In the genomic region with DNA sequence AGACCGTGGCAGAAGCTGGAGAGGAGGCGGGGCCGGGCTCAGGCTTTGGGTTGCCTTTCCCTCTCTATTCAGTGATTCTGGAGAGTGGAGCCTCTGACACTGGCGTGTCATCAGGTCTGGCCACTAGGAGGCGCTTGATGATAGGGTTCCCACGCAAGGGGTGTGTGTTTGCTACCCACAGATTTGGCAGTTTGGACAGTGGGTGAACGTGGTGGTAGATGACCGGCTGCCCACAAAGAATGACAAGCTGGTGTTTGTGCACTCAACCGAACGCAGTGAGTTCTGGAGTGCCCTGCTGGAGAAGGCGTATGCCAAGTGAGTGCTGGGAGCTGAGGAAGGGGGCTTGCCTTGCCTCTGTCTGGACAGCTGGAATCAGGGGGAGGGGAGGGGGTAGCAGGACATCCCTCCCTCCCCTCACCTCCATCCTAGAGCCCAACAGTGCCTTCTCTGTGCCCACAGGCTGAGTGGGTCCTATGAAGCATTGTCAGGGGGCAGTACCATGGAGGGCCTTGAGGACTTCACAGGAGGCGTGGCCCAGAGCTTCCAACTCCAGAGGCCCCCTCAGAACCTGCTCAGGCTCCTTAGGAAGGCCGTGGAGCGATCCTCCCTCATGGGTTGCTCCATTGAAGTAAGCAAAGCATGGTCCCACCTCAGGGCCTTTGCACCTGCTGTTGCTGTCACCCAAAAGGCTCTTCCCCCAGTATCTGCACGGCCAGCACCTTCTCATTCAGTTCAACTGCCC, we compare ENCODE assay signal across 9 cellular contexts. TPM values are rescaled to one million over a fixed set of nuclear protein-coding genes. Genes with fewer than 3 reads are reported as not detected.
DNase-seq lines count a peak whose midpoint lies in the region; FAIRE-seq and TF ChIP-seq lines count a peak whose summit lies in the region.
"Had no signal": no experiment of that assay in that cellular context is flagged by ENCODE, and none has a peak within 500 bp of the region (broad histone marks: within the 10 kb centered on the region; RNA-seq: fewer than 3 reads in every experiment).

No MANE protein-coding gene starts in this region.

- peak; percentile 73 for FAIRE-seq in GM19239 (lab: Jason Lieb, UNC)
- FAIRE-seq: TTC549 had no signal

- intact Hi-C loops in esophagus squamous epithelium (cut with DNase I), result loop anchor here (5.0 kb wide), 2 partner anchors 64 to 84 kb away; a partner anchor contains a TSS

- H3K9ac ChIP-seq in neural cell (ENCODE audit: low read length), result no peak overlapping the region

- H3K4me3 ChIP-seq in esophagus squamous epithelium (no peak overlapping the region), neural cell (ENCODE audit: low read length) (no peak overlapping the region)

- no peaks in the 10 kb centered on the region for H3K79me2 ChIP-seq in neural cell (replicated peaks; ENCODE audit: insufficient read depth, low read length)

- WGBS in esophagus squamous epithelium, 2 donors, result 18 to 19% methylated on average over 9 to 14 of the region's 15 CpGs

- no peak for TF ChIP-seq EP300 in neural cell (conservative IDR thresholded peaks at IDR 0.05; ENCODE audit: poor library complexity, severe bottlenecking)

- H3K9me2 ChIP-seq in neural cell (ENCODE audit: insufficient read depth, low read length), result no peaks in the 10 kb centered on the region

- TF ChIP-seq POLR2A in esophagus squamous epithelium (IDR thresholded peaks at IDR 0.05), result no peak

- H3K9me3 ChIP-seq in esophagus squamous epithelium (no peaks in the 10 kb centered on the region), neural cell (ENCODE audit: low read length) (no peaks in the 10 kb centered on the region)

- TF ChIP-seq CTCF in esophagus squamous epithelium (IDR thresholded peaks at IDR 0.05) (peak; percentile 81 to 94 (median 88)), neural cell (IDR thresholded peaks at IDR 0.05; ENCODE audit: poor library complexity, severe bottlenecking) (peak; percentile 85)

- TF ChIP-seq RAD21 in neural cell (conservative IDR thresholded peaks at IDR 0.05), result peak; percentile 85

- no peaks in the 10 kb centered on the region for H4K20me1 ChIP-seq in neural cell (ENCODE audit: insufficient read depth)

- H3K36me3 ChIP-seq in esophagus squamous epithelium (no peaks in the 10 kb centered on the region), neural cell (ENCODE audit: insufficient read depth, low read length) (no peaks in the 10 kb centered on the region)

- H3K4me2 ChIP-seq in neural cell (ENCODE audit: low read length), result no peak overlapping the region

- DNase-seq in C1 segment of cervical spinal cord (lab: John Stamatoyannopoulos, UW) (peak in 12 of 14 donors; percentile 13 to 71 (median 60)), GM19239 (ENCODE audit: insufficient read length, low spot score) (peak; percentile 93), HT1080 (ENCODE audit: low read depth) (peak; percentile 69), OCI-M2 (lab: John Stamatoyannopoulos, UW; ENCODE audit: unreplicated experiment) (peak; percentile 59), activated T-cell treated with anti-CD3 and anti-CD28 coated beads for 24 hours (ENCODE audit: low read depth) (peak; percentile 72), esophagus squamous epithelium (lab: John Stamatoyannopoulos, UW) (peak; percentile 13)
- peak; percentile 65 for DNase-seq in stimulated activated naive CD4-positive, alpha-beta T cell treated with Interleukin-2 at 50 U/mL for 16 hours (lab: John Stamatoyannopoulos, UW)

- H3K27me3 ChIP-seq in esophagus squamous epithelium (peaks cover 0 to 8% (median 0%) of the 10 kb centered on the region in 4 donors), neural cell (ENCODE audit: insufficient read depth, low read depth, low read length) (no peaks in the 10 kb centered on the region)

- no peaks in the 10 kb centered on the region for H3F3A ChIP-seq in neural cell (ENCODE audit: insufficient read depth, low read length, poor library complexity, severe bottlenecking)

- H2AFZ ChIP-seq in neural cell (ENCODE audit: low read depth, low read length), result no peak overlapping the region

- no peak overlapping the region for H3K27ac ChIP-seq in esophagus squamous epithelium
- H3K27ac ChIP-seq in neural cell (ENCODE audit: low read length), result no peak overlapping the region

- H3K4me1 ChIP-seq in esophagus squamous epithelium, result peaks cover 0 to 37% (median 12%) of the 10 kb centered on the region in 3 donors

TF ChIP-seq in neural cell, 6 proteins besides CTCF, POLR2A, EP300 and RAD21:
- TF ChIP-seq, protein P1, sequence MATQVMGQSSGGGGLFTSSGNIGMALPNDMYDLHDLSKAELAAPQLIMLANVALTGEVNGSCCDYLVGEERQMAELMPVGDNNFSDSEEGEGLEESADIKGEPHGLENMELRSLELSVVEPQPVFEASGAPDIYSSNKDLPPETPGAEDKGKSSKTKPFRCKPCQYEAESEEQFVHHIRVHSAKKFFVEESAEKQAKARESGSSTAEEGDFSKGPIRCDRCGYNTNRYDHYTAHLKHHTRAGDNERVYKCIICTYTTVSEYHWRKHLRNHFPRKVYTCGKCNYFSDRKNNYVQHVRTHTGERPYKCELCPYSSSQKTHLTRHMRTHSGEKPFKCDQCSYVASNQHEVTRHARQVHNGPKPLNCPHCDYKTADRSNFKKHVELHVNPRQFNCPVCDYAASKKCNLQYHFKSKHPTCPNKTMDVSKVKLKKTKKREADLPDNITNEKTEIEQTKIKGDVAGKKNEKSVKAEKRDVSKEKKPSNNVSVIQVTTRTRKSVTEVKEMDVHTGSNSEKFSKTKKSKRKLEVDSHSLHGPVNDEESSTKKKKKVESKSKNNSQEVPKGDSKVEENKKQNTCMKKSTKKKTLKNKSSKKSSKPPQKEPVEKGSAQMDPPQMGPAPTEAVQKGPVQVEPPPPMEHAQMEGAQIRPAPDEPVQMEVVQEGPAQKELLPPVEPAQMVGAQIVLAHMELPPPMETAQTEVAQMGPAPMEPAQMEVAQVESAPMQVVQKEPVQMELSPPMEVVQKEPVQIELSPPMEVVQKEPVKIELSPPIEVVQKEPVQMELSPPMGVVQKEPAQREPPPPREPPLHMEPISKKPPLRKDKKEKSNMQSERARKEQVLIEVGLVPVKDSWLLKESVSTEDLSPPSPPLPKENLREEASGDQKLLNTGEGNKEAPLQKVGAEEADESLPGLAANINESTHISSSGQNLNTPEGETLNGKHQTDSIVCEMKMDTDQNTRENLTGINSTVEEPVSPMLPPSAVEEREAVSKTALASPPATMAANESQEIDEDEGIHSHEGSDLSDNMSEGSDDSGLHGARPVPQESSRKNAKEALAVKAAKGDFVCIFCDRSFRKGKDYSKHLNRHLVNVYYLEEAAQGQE (IDR thresholded peaks at IDR 0.05; ENCODE audit: borderline replicate concordance), result no peak
- TF ChIP-seq SMC3 (conservative IDR thresholded peaks at IDR 0.05; ENCODE audit: poor library complexity) (peak; percentile 87), MXI1 (conservative IDR thresholded peaks at IDR 0.05; ENCODE audit: poor library complexity, severe bottlenecking) (no peak), POLR2AphosphoS5 (IDR thresholded peaks at IDR 0.05) (no peak), EZH2 (IDR thresholded peaks at IDR 0.05; ENCODE audit: borderline replicate concordance, insufficient read depth, low read length, poor library complexity, severe bottlenecking) (no peak), TAF1 (IDR thresholded peaks at IDR 0.05; ENCODE audit: low read depth) (no peak)
TF ChIP-seq in neural cell: peak in this region for 1.

RNA-seq across cellular contexts. Expression of a gene that starts 14.3 kb away (rescaled TPM):
- total RNA-seq in HT1080 (2014; rRNA removed; shearing (Covaris generic)), result not detected in 2 replicates
- polyA plus RNA-seq in HT1080 (2015; cell fraction: cytosol; rRNA removed), result 0.18 and 0.19 TPM in 2 replicates
- 0.18 TPM in 2 replicates for polyA plus RNA-seq in HT1080 (2015; cell fraction: nucleus; rRNA removed)
- under 1 TPM in 2 of 4 donors, not detected in 2; 0.57 to 1.00 TPM for total RNA-seq in esophagus squamous epithelium
- polyA plus RNA-seq in neural cell, result not detected in 2 replicates
- polyA minus RNA-seq in neural cell, result not detected in 2 replicates

RNA-seq across cellular contexts. Expression of a gene that starts 43.8 kb away (rescaled TPM):
- total RNA-seq in HT1080 (2014; rRNA removed; shearing (Covaris generic)), result not detected in 2 replicates
- not detected in 2 replicates for polyA plus RNA-seq in HT1080 (2015; cell fraction: cytosol; rRNA removed)
- not detected in 2 replicates for polyA plus RNA-seq in HT1080 (2015; cell fraction: nucleus; rRNA removed)
- total RNA-seq in esophagus squamous epithelium, result not detected
- polyA plus RNA-seq in neural cell, result not detected in 2 replicates
- polyA minus RNA-seq in neural cell, result not detected in 2 replicates

RNA-seq across cellular contexts. Expression of a gene that starts 45.6 kb away (rescaled TPM):
- total RNA-seq in HT1080 (2014; rRNA removed; shearing (Covaris generic)), result 14.1 and 19.1 TPM in 2 replicates
- polyA plus RNA-seq in HT1080 (2015; cell fraction: cytosol; rRNA removed), result 33.5 and 41.6 TPM in 2 replicates
- polyA plus RNA-seq in HT1080 (2015; cell fraction: nucleus; rRNA removed), result 56.8 and 61.1 TPM in 2 replicates
- total RNA-seq in esophagus squamous epithelium, result 10 to 100 TPM; 27.8 to 56.3 (median 45.5) TPM
- 49.9 and 67.5 TPM in 2 replicates for polyA plus RNA-seq in neural cell
- polyA minus RNA-seq in neural cell, result 49.8 and 57.9 TPM in 2 replicates

RNA-seq across cellular contexts. Expression of a gene that starts 45.7 kb away (rescaled TPM):
- total RNA-seq in HT1080 (2014; rRNA removed; shearing (Covaris generic)), result 98.1 and 172 TPM in 2 replicates
- 85.1 and 111 TPM in 2 replicates for polyA plus RNA-seq in HT1080 (2015; cell fraction: cytosol; rRNA removed)
- 28.7 and 29.3 TPM in 2 replicates for polyA plus RNA-seq in HT1080 (2015; cell fraction: nucleus; rRNA removed)
- total RNA-seq in esophagus squamous epithelium, result 10 to 100 TPM; 41.7 to 60.3 (median 53.6) TPM
- polyA plus RNA-seq in neural cell, result 66.4 and 70.7 TPM in 2 replicates
- polyA minus RNA-seq in neural cell, result 36.0 and 37.6 TPM in 2 replicates

RNA-seq across cellular contexts. Expression of a gene that starts 50.5 kb away (rescaled TPM):
- 55.2 and 78.8 TPM in 2 replicates for total RNA-seq in HT1080 (2014; rRNA removed; shearing (Covaris generic))
- polyA plus RNA-seq in HT1080 (2015; cell fraction: cytosol; rRNA removed), result 53.9 and 62.8 TPM in 2 replicates
- 128 and 144 TPM in 2 replicates for polyA plus RNA-seq in HT1080 (2015; cell fraction: nucleus; rRNA removed)
- 10 to 100 TPM; 12.7 to 24.8 (median 22.3) TPM for total RNA-seq in esophagus squamous epithelium
- polyA plus RNA-seq in neural cell, result 18.9 and 29.5 TPM in 2 replicates
- polyA minus RNA-seq in neural cell, result 11.7 and 12.7 TPM in 2 replicates

Comparison
In these comparisons a context has a peak if more than half of its experiments do, and no peak if none do; other contexts are left out.
1. DNase-seq: peak in every context shown above with its lines; median percentile 93 in GM19239; 72 in activated T-cell treated with anti-CD3 and anti-CD28 coated beads for 24 hours; 69 in HT1080; 65 in stimulated activated naive CD4-positive, alpha-beta T cell treated with Interleukin-2 at 50 U/mL for 16 hours; 60 in C1 segment of cervical spinal cord; 59 in OCI-M2; 13 in esophagus squamous epithelium.